In the genomic region with DNA sequence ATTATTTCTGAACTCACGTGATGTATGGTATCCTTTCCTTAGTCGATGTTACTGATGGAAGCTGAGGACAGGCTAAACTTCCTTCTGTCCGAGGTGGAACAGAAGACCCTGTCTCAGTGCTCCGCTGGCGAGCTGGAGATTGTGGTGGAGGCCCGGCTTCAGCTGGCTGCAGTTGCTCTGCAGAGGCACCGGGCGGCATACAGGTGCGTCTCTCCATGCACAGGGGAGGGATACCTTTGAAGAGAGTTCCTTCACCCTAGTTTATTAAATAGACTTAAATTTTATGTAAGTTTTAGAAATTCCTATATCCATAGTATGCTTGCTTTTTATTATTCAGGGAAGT, we compare ENCODE assay signal across 9 cellular contexts.
DNase-seq lines count a peak whose midpoint lies in the region; ATAC-seq and FAIRE-seq lines count a peak whose summit lies in the region.
"Had no signal": no experiment of that assay in that cellular context is flagged by ENCODE, and none has a peak within 500 bp of the region (broad histone marks: within the 10 kb centered on the region; RNA-seq: fewer than 3 reads in every experiment).

No MANE protein-coding gene starts in this region.

- intact Hi-C loops in dendritic cell treated with granulocyte-macrophage colony-stimulating factor and Interleukin-4, amounts not matched to agents 40 ng/mL and 50 ng/mL, for 4 days (cut with micrococcal nuclease): no loop called here

- H2BK15ac ChIP-seq in neuronal stem cell (ENCODE audit: low read length): no peak overlapping the region

- no peak overlapping the region for H2AK5ac ChIP-seq in neuronal stem cell (ENCODE audit: low read depth, low read length)

- peak overlapping the region; percentile 82 for H2AFZ ChIP-seq in neuronal stem cell (ENCODE audit: low read length)

- H3K36me3 ChIP-seq in SJCRH30 (no peaks in the 10 kb centered on the region), neuronal stem cell (replicated peaks in 1 of 2; ENCODE audit: control insufficient read depth in 2 of 2, insufficient read depth in 2 of 2, low read length in 2 of 2) (no peaks in the 10 kb centered on the region)

- H3K4me3 ChIP-seq in SJCRH30: peak overlapping the region; percentile 50
- no peak overlapping the region for H3K4me3 ChIP-seq in neuronal stem cell (ENCODE audit: low read length in 2 of 2)

- H3K18ac ChIP-seq in neuronal stem cell (ENCODE audit: low read length): no peak overlapping the region

- H3K9me3 ChIP-seq in SJCRH30 (replicated peaks): no peaks in the 10 kb centered on the region
- no peaks in the 10 kb centered on the region for H3K9me3 ChIP-seq in neuronal stem cell (replicated peaks in 1 of 2; ENCODE audit: control insufficient read depth in 2 of 2, insufficient read depth in 1 of 2, low read depth in 1 of 2, low read length in 2 of 2)

- no peak overlapping the region for H3K14ac ChIP-seq in neuronal stem cell (ENCODE audit: low read length)

- peaks cover 5% of the 10 kb centered on the region for H3K4me1 Mint-ChIP-seq in dendritic cell treated with granulocyte-macrophage colony-stimulating factor and Interleukin-4, amounts not matched to agents 40 ng/mL and 50 ng/mL, for 4 days (ENCODE audit: low read depth)

- H3K79me1 ChIP-seq in neuronal stem cell (ENCODE audit: low read depth, low read length): no peaks in the 10 kb centered on the region

- no peak overlapping the region for H4K8ac ChIP-seq in neuronal stem cell (ENCODE audit: low read depth, low read length)

- no peak overlapping the region for H3K23ac ChIP-seq in neuronal stem cell (ENCODE audit: low read depth, low read length, poor library complexity)

- H3K27ac ChIP-seq in SJCRH30 (no peak overlapping the region), neuronal stem cell (replicated peaks; ENCODE audit: low read length) (no peak overlapping the region)

- H3K36me3 Mint-ChIP-seq in dendritic cell treated with granulocyte-macrophage colony-stimulating factor and Interleukin-4, amounts not matched to agents 40 ng/mL and 50 ng/mL, for 4 days (ENCODE audit: low read depth): no peaks in the 10 kb centered on the region

- H4K91ac ChIP-seq in neuronal stem cell (ENCODE audit: low read depth, low read length, poor library complexity): no peak overlapping the region

- no peak overlapping the region for H2BK5ac ChIP-seq in neuronal stem cell (ENCODE audit: low read length)

- H3K27ac Mint-ChIP-seq in dendritic cell treated with granulocyte-macrophage colony-stimulating factor and Interleukin-4, amounts not matched to agents 40 ng/mL and 50 ng/mL, for 4 days: peak overlapping the region; percentile 72

- H3K27me3 ChIP-seq in SJCRH30: no peaks in the 10 kb centered on the region
- peaks cover 0 to 2% (median 0%) of the 10 kb centered on the region in 3 experiments for H3K27me3 ChIP-seq in neuronal stem cell (ENCODE audit: control insufficient read depth in 3 of 3, insufficient read depth in 3 of 3, low read depth in 1 of 3, low read length in 3 of 3)

- no peak overlapping the region for H2BK120ac ChIP-seq in neuronal stem cell (ENCODE audit: low read depth, low read length)

- no peak for FAIRE-seq in RCC 7860 (lab: Jason Lieb, UNC)
- FAIRE-seq: TTC549 had no signal

- no peak overlapping the region for H2BK12ac ChIP-seq in neuronal stem cell (ENCODE audit: low read length)

- DNase-seq in DMS153 treated with DMSO at 0.1 percent for 48 hours (lab: John Stamatoyannopoulos, UW; ENCODE audit: unreplicated experiment): peak; percentile 77
- peak in 1 of 2 experiments; percentile 7 for DNase-seq in SJCRH30
- no peak for DNase-seq in neuronal stem cell (ENCODE audit: low spot score)
- DNase-seq in SIG-M5 treated with dmso at 0.1 percent for 504 hours (lab: John Stamatoyannopoulos, UW; ENCODE audit: unreplicated experiment): no peak
- DNase-seq in RCC 7860 (ENCODE audit: low spot score): no peak

- no CpG with 5 or more reads among the region's 9 CpGs for WGBS in neuronal stem cell (ENCODE audit: extremely low coverage in 2 of 2, insufficient read length in 2 of 2, insufficient replicate concordance in 1 of 2), 2 donors

- H3K9ac ChIP-seq in neuronal stem cell (ENCODE audit: low read depth, low read length, poor library complexity): no peak overlapping the region

- ATAC-seq in GM19452 (IDR thresholded peaks at IDR 0.05; ENCODE audit: unreplicated experiment) (peak; percentile 59), HG03432 (IDR thresholded peaks at IDR 0.05; ENCODE audit: unreplicated experiment) (peak; percentile 79)

- no peaks in the 10 kb centered on the region for H3K4me1 ChIP-seq in SJCRH30
- H3K4me1 ChIP-seq in neuronal stem cell (ENCODE audit: control insufficient read depth in 2 of 2, insufficient read depth in 1 of 2, low read depth in 1 of 2, low read length in 2 of 2): no peaks in the 10 kb centered on the region

- no peaks in the 10 kb centered on the region for H3K9me3 Mint-ChIP-seq in dendritic cell treated with granulocyte-macrophage colony-stimulating factor and Interleukin-4, amounts not matched to agents 40 ng/mL and 50 ng/mL, for 4 days

- H3K4me3 Mint-ChIP-seq in dendritic cell treated with granulocyte-macrophage colony-stimulating factor and Interleukin-4, amounts not matched to agents 40 ng/mL and 50 ng/mL, for 4 days: peak overlapping the region; percentile 73

- H3K4me2 ChIP-seq in neuronal stem cell (ENCODE audit: insufficient read depth, low read length, poor library complexity, severe bottlenecking): no peak overlapping the region

- H3K27me3 Mint-ChIP-seq in dendritic cell treated with granulocyte-macrophage colony-stimulating factor and Interleukin-4, amounts not matched to agents 40 ng/mL and 50 ng/mL, for 4 days: no peaks in the 10 kb centered on the region

- no peak overlapping the region for H3K4ac ChIP-seq in neuronal stem cell (ENCODE audit: low read length)
